ENCODE assay signal across 8 cellular contexts in genomic region chr2:169397697-169398096, GRCh38. TPM values are rescaled to one million over a fixed set of nuclear protein-coding genes. Genes with fewer than 3 reads are reported as not detected.
DNase-seq lines count a peak whose midpoint lies in the region; ATAC-seq, FAIRE-seq and TF ChIP-seq lines count a peak whose summit lies in the region.

No MANE protein-coding gene starts in this region.

- no peak overlapping the region for H3K18ac ChIP-seq in H9 (ENCODE audit: insufficient read length, low read depth, low read length)

- no peak overlapping the region for H3K4me3 Mint-ChIP-seq in H9

- ATAC-seq in RWPE2 (ENCODE audit: low read depth) (no peak), GM18498 (IDR thresholded peaks at IDR 0.05; ENCODE audit: unreplicated experiment) (no peak), GM19467 (IDR thresholded peaks at IDR 0.05; ENCODE audit: unreplicated experiment) (no peak), aorta (ENCODE audit: low FRiP score) (no peak)

- H2BK5ac ChIP-seq in H9 (ENCODE audit: insufficient read length, low read length) = no peak overlapping the region

- H3K4me1 ChIP-seq in H9 (ENCODE audit: insufficient read depth, low read length) (no peaks in the 10 kb centered on the region), RWPE2 (ENCODE audit: insufficient read depth, poor library complexity, severe bottlenecking) (no peaks in the 10 kb centered on the region), kidney (ENCODE audit: control insufficient read depth in 1 of 2, insufficient read depth in 1 of 2, low read depth in 1 of 2, low read length in 2 of 2) (no peaks in the 10 kb centered on the region), aorta (ENCODE audit: control insufficient read depth in 1 of 2, insufficient read depth in 2 of 2, low read length in 2 of 2) (no peaks in the 10 kb centered on the region)

- H4K5ac ChIP-seq in H9 (ENCODE audit: insufficient read length, low read depth, low read length) = no peak overlapping the region

- no peaks in the 10 kb centered on the region for H3K79me1 ChIP-seq in H9 (ENCODE audit: insufficient read depth, low read depth, low read length, poor library complexity, severe bottlenecking)

- intact Hi-C loops in kidney (cut with DNase I) (no loop called here), aorta (cut with DNase I) (loop anchor here in 1 of 2 donors (10.0 kb wide), 1 partner anchor 293 kb away; no protein-coding TSS in a partner anchor)

- H3K79me2 ChIP-seq in H9 (ENCODE audit: insufficient read depth, low read length) = no peaks in the 10 kb centered on the region

- TF ChIP-seq CTCF in H9 (conservative IDR thresholded peaks at IDR 0.05) (peak; percentile 58), RWPE2 (IDR thresholded peaks at IDR 0.05; ENCODE audit: poor library complexity, severe bottlenecking) (peak; percentile 52), kidney (IDR thresholded peaks at IDR 0.05; ENCODE audit: borderline replicate concordance, extremely low read depth, insufficient read depth) (peak; percentile 36)

- H3K9me3 ChIP-seq in H9 (ENCODE audit: control insufficient read depth, low read depth, low read length) (no peaks in the 10 kb centered on the region), RWPE2 (ENCODE audit: severe bottlenecking) (no peaks in the 10 kb centered on the region), kidney (ENCODE audit: control insufficient read depth in 1 of 2, low read length in 2 of 2) (no peaks in the 10 kb centered on the region), aorta (ENCODE audit: control insufficient read depth, low read length) (no peaks in the 10 kb centered on the region)

- H3T11ph ChIP-seq in H9 (ENCODE audit: low read length) = no peak overlapping the region

- in situ Hi-C loops in ACHN (cut with HindIII; ENCODE audit: low pct_ligation_motif_present, low pct_unique_long_range_greater_than_20kb, low sequenced_read_pairs) = no loop called here

- no peak overlapping the region for H2AFZ ChIP-seq in H9 (ENCODE audit: low read length)

- H2BK20ac ChIP-seq in H9 (ENCODE audit: low read depth, low read length, poor library complexity, severe bottlenecking) = no peak overlapping the region

- no peak overlapping the region for H2AK5ac ChIP-seq in H9 (ENCODE audit: insufficient read length, low read length)

- H3K36me3 ChIP-seq in RWPE2 (ENCODE audit: low read depth) = no peaks in the 10 kb centered on the region
- no peaks in the 10 kb centered on the region for H3K36me3 ChIP-seq in kidney (ENCODE audit: control insufficient read depth in 1 of 2, insufficient read depth in 2 of 2, low read length in 2 of 2)
- no peaks in the 10 kb centered on the region for H3K36me3 ChIP-seq in aorta (ENCODE audit: control insufficient read depth in 1 of 2, insufficient read depth in 2 of 2, low read length in 1 of 2)

- H3K27ac Mint-ChIP-seq in H9 = no peak overlapping the region

- H3K14ac ChIP-seq in H9 (ENCODE audit: insufficient read depth, low read length) = no peak overlapping the region

- H3K4me1 Mint-ChIP-seq in H9 = peaks cover 18 to 21% of the 10 kb centered on the region in 2 experiments

- no peaks in the 10 kb centered on the region for H3K23me2 ChIP-seq in H9 (ENCODE audit: insufficient read length, low read depth, low read length, poor library complexity, severe bottlenecking)

- FAIRE-seq in kidney (lab: Jason Lieb, UNC) = peak; percentile 76

- peak; percentile 19 for DNase-seq in ACHN
- no peak for DNase-seq in H9
- no peak for DNase-seq in RWPE2 (ENCODE audit: low spot score)
- DNase-seq in kidney = no peak
- no peak for DNase-seq in aorta
- DNase-seq in stimulated activated CD4-positive, alpha-beta T cell treated with anti-CD3 and anti-CD28 coated beads, Interleukin-2, amount 100 ng/mL, for 48 hours = no peak

- H3K27me3 Mint-ChIP-seq in H9 (ENCODE audit: low read depth) = peaks cover 5% of the 10 kb centered on the region

- no peak overlapping the region for H3K4me3 ChIP-seq in RWPE2 (ENCODE audit: severe bottlenecking)
- H3K4me3 ChIP-seq in kidney (ENCODE audit: low read length in 2 of 2) = no peak overlapping the region
- H3K4me3 ChIP-seq in aorta (ENCODE audit: low read length in 2 of 2) = no peak overlapping the region

- H3K4me2 ChIP-seq in H9 (ENCODE audit: insufficient read depth, insufficient read length, low read length) = no peak overlapping the region

- no peak overlapping the region for H3K4ac ChIP-seq in H9 (ENCODE audit: low read depth, low read length)

- H3K56ac ChIP-seq in H9 (ENCODE audit: insufficient read length, low read depth, low read length) = no peak overlapping the region

- no peak overlapping the region for H2BK120ac ChIP-seq in H9 (ENCODE audit: low read depth, low read length, poor library complexity, severe bottlenecking)

- no peak overlapping the region for H2BK12ac ChIP-seq in H9 (ENCODE audit: insufficient read length, low read depth, low read length)

- H2BK15ac ChIP-seq in H9 (ENCODE audit: low read depth, low read length) = no peak overlapping the region

- peaks cover 2 to 16% (median 11%) of the 10 kb centered on the region in 3 experiments; a peak in 5 of 7 replicates for H3K36me3 Mint-ChIP-seq in H9 (ENCODE audit: insufficient read depth in 1 of 3, low read depth in 3 of 3)

- H3K9ac ChIP-seq in H9 (ENCODE audit: extremely low read depth, insufficient read length, low read length) = no peak overlapping the region
- no peak overlapping the region for H3K9ac ChIP-seq in kidney (ENCODE audit: low read length in 2 of 2)

- H3K9me3 Mint-ChIP-seq in H9 = peaks cover 19 to 21% of the 10 kb centered on the region in 2 experiments

- WGBS in H9 (ENCODE audit: extremely low coverage, insufficient read length, low lambda C conversion rate) = no CpG with 5 or more reads among the region's 2 CpGs
- WGBS in aorta, 2 donors = 44 to 48% methylated on average over 2 of the region's 2 CpGs

- H4K91ac ChIP-seq in H9 (ENCODE audit: insufficient read length, low read depth, low read length) = no peak overlapping the region

- no peak overlapping the region for H4K8ac ChIP-seq in H9 (replicated peaks; ENCODE audit: insufficient read length, low read depth, low read length)

- H3K23ac ChIP-seq in H9 (ENCODE audit: insufficient read length, low read depth, low read length) = no peak overlapping the region

- no peaks in the 10 kb centered on the region for H3K27me3 ChIP-seq in H9 (ENCODE audit: insufficient read depth, low read length)
- peaks cover 7% of the 10 kb centered on the region for H3K27me3 ChIP-seq in RWPE2 (ENCODE audit: insufficient read depth, poor library complexity, severe bottlenecking)
- no peaks in the 10 kb centered on the region for H3K27me3 ChIP-seq in aorta (ENCODE audit: control insufficient read depth in 1 of 2, insufficient read depth in 2 of 2, low read length in 1 of 2)

- H4K20me1 ChIP-seq in H9 (ENCODE audit: control insufficient read depth, insufficient read depth, insufficient read length) = no peaks in the 10 kb centered on the region

- H3K27ac ChIP-seq in H9 (ENCODE audit: insufficient read length, low read depth, low read length) = no peak overlapping the region
- no peak overlapping the region for H3K27ac ChIP-seq in RWPE2 (ENCODE audit: poor library complexity, severe bottlenecking)
- H3K27ac ChIP-seq in kidney (ENCODE audit: low read depth in 2 of 2, low read length in 2 of 2) = no peak overlapping the region
- H3K27ac ChIP-seq in aorta (ENCODE audit: low read depth in 1 of 2, low read length in 2 of 2) = no peak overlapping the region

RNA-seq across cellular contexts. Expression of gene LRP2, which starts 35.4 kb away (rescaled TPM):
- total RNA-seq in H9 (2021) (1.4 and 1.6 TPM in 2 replicates), kidney (85.4 TPM), aorta (under 1 TPM in 1 of 2 donors, not detected in 1; 0.09 TPM)
- polyA plus RNA-seq in kidney (ENCODE audit: insufficient read depth, low read depth, low replicate concordance) (44.7 TPM), aorta (not detected)

Comparison
In these comparisons a context has a peak if more than half of its experiments do, and no peak if none do; other contexts are left out.
1. RNA of gene LRP2, which starts 35.4 kb away (total RNA-seq): 85.4 TPM in kidney (single experiment); 1.4 to 1.6 TPM in H9 and 0.09 TPM in aorta; every median in the first group is over 10 times any median in the second.
2. Peak in every context shown above with its lines, with median percentiles within 50 percentile points of each other: CTCF ChIP-seq.